1 cellular context compared by ENCODE assay signal in the genomic region with DNA sequence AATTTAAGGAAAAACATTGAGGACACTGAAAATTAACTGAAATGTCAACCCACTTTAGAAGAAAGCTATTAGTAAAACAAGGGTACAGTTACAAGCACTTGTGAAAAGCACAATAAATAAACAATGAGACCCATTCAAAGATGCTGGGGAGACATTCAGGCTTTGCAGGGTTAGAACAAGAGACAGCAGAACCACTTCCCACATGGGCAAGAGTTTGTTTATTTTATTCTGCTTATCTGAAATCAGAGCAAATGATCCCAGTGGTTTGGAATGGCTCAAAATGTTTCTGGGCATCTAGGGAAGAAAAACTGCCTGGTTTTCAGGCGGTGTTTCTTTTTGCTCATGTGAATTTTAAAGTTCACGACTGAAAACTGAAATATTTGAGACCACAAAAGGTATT.
TF ChIP-seq lines count a peak whose summit lies in the region.

No MANE protein-coding gene starts in this region.

TF ChIP-seq in HCT116, 20 proteins besides CTCF, POLR2A, EP300 and RAD21:
- TF ChIP-seq ZNF274 (IDR thresholded peaks at IDR 0.05; ENCODE audit: low read depth, low read length) (no peak), SRF (IDR thresholded peaks at IDR 0.05; ENCODE audit: low read depth) (no peak), CBX3 (IDR thresholded peaks at IDR 0.05; ENCODE audit: low read depth) (no peak), ELF1 (IDR thresholded peaks at IDR 0.05; ENCODE audit: borderline replicate concordance, low read depth) (no peak), ZFX (IDR thresholded peaks at IDR 0.05) (no peak), TCF7L2 (IDR thresholded peaks at IDR 0.05; ENCODE audit: borderline replicate concordance, extremely low read depth, insufficient read depth, insufficient read length) (no peak), EZH2 (IDR thresholded peaks at IDR 0.05) (no peak), CEBPB (IDR thresholded peaks at IDR 0.05; ENCODE audit: low read depth) (no peak), SIN3A (IDR thresholded peaks at IDR 0.05; ENCODE audit: low read depth) (no peak), EZH2phosphoT487 (IDR thresholded peaks at IDR 0.05; ENCODE audit: borderline replicate concordance) (no peak), JUND (IDR thresholded peaks at IDR 0.05) (no peak), FOSL1 (IDR thresholded peaks at IDR 0.05; ENCODE audit: low read depth) (no peak), EGR1 (IDR thresholded peaks at IDR 0.05; ENCODE audit: low read depth) (no peak), YY1 (IDR thresholded peaks at IDR 0.05; ENCODE audit: extremely low read depth, insufficient replicate concordance, low read depth, low read length) (no peak), POLR2AphosphoS5 (IDR thresholded peaks at IDR 0.05; ENCODE audit: low read depth, low read length) (no peak), SP1 (IDR thresholded peaks at IDR 0.05; ENCODE audit: low read depth) (no peak)
- TF ChIP-seq, protein P1, sequence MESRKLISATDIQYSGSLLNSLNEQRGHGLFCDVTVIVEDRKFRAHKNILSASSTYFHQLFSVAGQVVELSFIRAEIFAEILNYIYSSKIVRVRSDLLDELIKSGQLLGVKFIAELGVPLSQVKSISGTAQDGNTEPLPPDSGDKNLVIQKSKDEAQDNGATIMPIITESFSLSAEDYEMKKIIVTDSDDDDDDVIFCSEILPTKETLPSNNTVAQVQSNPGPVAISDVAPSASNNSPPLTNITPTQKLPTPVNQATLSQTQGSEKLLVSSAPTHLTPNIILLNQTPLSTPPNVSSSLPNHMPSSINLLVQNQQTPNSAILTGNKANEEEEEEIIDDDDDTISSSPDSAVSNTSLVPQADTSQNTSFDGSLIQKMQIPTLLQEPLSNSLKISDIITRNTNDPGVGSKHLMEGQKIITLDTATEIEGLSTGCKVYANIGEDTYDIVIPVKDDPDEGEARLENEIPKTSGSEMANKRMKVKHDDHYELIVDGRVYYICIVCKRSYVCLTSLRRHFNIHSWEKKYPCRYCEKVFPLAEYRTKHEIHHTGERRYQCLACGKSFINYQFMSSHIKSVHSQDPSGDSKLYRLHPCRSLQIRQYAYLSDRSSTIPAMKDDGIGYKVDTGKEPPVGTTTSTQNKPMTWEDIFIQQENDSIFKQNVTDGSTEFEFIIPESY (IDR thresholded peaks at IDR 0.05; ENCODE audit: extremely low read depth, insufficient replicate concordance, low read length): no peak
- TF ChIP-seq, protein P2, sequence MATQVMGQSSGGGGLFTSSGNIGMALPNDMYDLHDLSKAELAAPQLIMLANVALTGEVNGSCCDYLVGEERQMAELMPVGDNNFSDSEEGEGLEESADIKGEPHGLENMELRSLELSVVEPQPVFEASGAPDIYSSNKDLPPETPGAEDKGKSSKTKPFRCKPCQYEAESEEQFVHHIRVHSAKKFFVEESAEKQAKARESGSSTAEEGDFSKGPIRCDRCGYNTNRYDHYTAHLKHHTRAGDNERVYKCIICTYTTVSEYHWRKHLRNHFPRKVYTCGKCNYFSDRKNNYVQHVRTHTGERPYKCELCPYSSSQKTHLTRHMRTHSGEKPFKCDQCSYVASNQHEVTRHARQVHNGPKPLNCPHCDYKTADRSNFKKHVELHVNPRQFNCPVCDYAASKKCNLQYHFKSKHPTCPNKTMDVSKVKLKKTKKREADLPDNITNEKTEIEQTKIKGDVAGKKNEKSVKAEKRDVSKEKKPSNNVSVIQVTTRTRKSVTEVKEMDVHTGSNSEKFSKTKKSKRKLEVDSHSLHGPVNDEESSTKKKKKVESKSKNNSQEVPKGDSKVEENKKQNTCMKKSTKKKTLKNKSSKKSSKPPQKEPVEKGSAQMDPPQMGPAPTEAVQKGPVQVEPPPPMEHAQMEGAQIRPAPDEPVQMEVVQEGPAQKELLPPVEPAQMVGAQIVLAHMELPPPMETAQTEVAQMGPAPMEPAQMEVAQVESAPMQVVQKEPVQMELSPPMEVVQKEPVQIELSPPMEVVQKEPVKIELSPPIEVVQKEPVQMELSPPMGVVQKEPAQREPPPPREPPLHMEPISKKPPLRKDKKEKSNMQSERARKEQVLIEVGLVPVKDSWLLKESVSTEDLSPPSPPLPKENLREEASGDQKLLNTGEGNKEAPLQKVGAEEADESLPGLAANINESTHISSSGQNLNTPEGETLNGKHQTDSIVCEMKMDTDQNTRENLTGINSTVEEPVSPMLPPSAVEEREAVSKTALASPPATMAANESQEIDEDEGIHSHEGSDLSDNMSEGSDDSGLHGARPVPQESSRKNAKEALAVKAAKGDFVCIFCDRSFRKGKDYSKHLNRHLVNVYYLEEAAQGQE (IDR thresholded peaks at IDR 0.05; ENCODE audit: low read depth): no peak
- TF ChIP-seq, protein P3, sequence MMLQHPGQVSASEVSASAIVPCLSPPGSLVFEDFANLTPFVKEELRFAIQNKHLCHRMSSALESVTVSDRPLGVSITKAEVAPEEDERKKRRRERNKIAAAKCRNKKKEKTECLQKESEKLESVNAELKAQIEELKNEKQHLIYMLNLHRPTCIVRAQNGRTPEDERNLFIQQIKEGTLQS (IDR thresholded peaks at IDR 0.05): no peak
TF ChIP-seq in HCT116: peak in this region for 0.
